Comparison of ENCODE assay signal across 8 cellular contexts in the genomic region with DNA sequence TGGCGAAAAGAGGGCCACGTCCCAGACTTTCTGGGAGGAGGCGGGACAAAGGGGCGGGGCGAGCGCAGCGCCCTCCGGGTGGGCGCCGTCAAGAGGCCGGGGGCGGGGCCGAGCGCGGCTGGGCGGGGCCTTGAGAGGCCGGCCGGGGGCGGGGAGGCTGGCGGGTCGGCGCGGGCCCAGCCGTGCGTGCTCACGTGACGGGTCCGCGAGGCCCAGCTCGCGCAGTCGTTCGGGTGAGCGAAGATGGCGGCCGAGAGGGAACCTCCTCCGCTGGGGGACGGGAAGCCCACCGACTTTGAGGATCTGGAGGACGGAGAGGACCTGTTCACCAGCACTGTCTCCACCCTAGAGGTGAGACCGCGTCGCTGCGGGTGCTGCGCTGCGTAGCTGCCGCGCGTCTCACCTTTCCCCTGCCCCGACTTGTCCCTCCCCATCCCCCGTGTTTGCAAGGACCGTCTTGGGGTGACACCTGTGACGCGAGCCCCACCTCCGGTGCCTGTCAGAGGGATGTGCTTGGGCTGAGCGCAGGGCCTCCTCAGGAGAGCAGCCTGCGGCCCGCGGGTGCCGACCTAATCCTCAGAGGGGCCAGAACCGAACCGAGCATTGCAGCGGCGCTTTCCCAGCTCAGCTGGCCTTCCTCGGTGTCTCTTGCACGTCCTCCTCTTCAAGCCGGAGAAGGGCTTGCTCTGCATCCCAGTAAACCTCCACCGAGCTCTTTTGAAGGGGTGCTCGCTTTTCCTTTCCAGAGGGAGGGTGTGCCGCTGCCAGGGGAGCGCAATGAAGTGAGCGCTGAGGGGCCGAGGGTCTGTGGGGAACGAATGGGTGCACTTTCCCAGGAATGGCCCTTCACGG. TPM values are rescaled to one million over a fixed set of nuclear protein-coding genes. Genes with fewer than 3 reads are reported as not detected.
DNase-seq lines count a peak whose midpoint lies in the region; TF ChIP-seq lines count a peak whose summit lies in the region.

A gene with protein sequence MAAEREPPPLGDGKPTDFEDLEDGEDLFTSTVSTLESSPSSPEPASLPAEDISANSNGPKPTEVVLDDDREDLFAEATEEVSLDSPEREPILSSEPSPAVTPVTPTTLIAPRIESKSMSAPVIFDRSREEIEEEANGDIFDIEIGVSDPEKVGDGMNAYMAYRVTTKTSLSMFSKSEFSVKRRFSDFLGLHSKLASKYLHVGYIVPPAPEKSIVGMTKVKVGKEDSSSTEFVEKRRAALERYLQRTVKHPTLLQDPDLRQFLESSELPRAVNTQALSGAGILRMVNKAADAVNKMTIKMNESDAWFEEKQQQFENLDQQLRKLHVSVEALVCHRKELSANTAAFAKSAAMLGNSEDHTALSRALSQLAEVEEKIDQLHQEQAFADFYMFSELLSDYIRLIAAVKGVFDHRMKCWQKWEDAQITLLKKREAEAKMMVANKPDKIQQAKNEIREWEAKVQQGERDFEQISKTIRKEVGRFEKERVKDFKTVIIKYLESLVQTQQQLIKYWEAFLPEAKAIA (plus strand): TSS at position 220 of the 852 bp plus-strand sequence. CDS start 24 bp downstream, at position 244.

- peak; percentile 76 for TF ChIP-seq POLR2A in NB4 (IDR thresholded peaks at IDR 0.05; ENCODE audit: extremely low read depth, insufficient read length)
- peak; percentile 78 for TF ChIP-seq POLR2A in transverse colon (IDR thresholded peaks at IDR 0.05)

- H3K4me1 ChIP-seq in adipocyte (ENCODE audit: control insufficient read depth, insufficient read depth, low read length), result peaks cover 17% of the 10 kb centered on the region
- peaks cover 6 to 39% (median 16%) of the 10 kb centered on the region in 4 donors for H3K4me1 ChIP-seq in transverse colon

- WGBS in transverse colon (ENCODE audit: low coverage in 1 of 2), 2 donors, result 0 to 1% methylated on average over 6 to 59 of the region's 75 CpGs

- TF ChIP-seq CTCF in GM12865 (IDR thresholded peaks at IDR 0.05; ENCODE audit: insufficient read depth, low read depth, low read length, missing control alignments), result peak; percentile 33
- peak; percentile 53 for TF ChIP-seq CTCF in HFFc6 (IDR thresholded peaks at IDR 0.05)
- no peak for TF ChIP-seq CTCF in NB4 (IDR thresholded peaks at IDR 0.05; ENCODE audit: low read depth, low read length)
- TF ChIP-seq CTCF in transverse colon (IDR thresholded peaks at IDR 0.05), result peak in 4 of 5 experiments; percentile 12 to 46 (median 26)

- H3K9me3 ChIP-seq in adipocyte (ENCODE audit: control insufficient read depth, low read length) (no peaks in the 10 kb centered on the region), transverse colon (no peaks in the 10 kb centered on the region)

- H3K4me3 Mint-ChIP-seq in HFFc6, result peak within 1 kb of the TSS; percentile 94

- H3K9me3 Mint-ChIP-seq in HFFc6, result no peaks in the 10 kb centered on the region

- no peaks in the 10 kb centered on the region; the same call in 1 of the 2 replicates for H3K27me3 Mint-ChIP-seq in HFFc6 (ENCODE audit: insufficient read depth)

- in situ Hi-C loops in transverse colon (cut with MboI; ENCODE audit: low pct_ligation_motif_present in 1 of 4, low pct_unique_long_range_greater_than_20kb in 1 of 4, low sequenced_read_pairs in 3 of 4), result no loop called here

- no peaks in the 10 kb centered on the region for H3K36me3 Mint-ChIP-seq in HFFc6 (ENCODE audit: low read depth)

- DNase-seq in GM12865 (ENCODE audit: low read depth) (peak; percentile 94), HFFc6 (peak; percentile 71), NB4 (ENCODE audit: low read depth) (peak; percentile 88), T follicular helper cell (ENCODE audit: low read depth) (peak; percentile 83), adipocyte (ENCODE audit: low read depth) (peak; percentile 97), cardiac septum (ENCODE audit: low spot score) (peak; percentile 95), pons (ENCODE audit: low spot score) (peak; percentile 86), transverse colon (peak; percentile 96)

- H3K27ac Mint-ChIP-seq in HFFc6, result peak within 1 kb of the TSS; percentile 79

- TF ChIP-seq EP300 in transverse colon (IDR thresholded peaks at IDR 0.05; ENCODE audit: low read depth), result no peak

- H3K4me3 ChIP-seq in GM12865 (ENCODE audit: low read depth, low read length) (peak within 1 kb of the TSS; percentile 94), NB4 (ENCODE audit: low read depth, low read length) (peak within 1 kb of the TSS; percentile 87), adipocyte (ENCODE audit: low read length) (peak within 1 kb of the TSS; percentile 97), transverse colon (peak within 1 kb of the TSS; percentile 58 to 91 (median 86))

- intact Hi-C loops in cardiac septum (cut with DNase I), result loop anchor here (2.0 kb wide), 1 partner anchor 70 kb away; the partner anchor contains the start of gene SNX24
- intact Hi-C loops in transverse colon (cut with DNase I; ENCODE audit: low total_unique reads), result no loop called here

- H3K36me3 ChIP-seq in adipocyte (ENCODE audit: control insufficient read depth, insufficient read depth, low read length, severe bottlenecking) (no peaks in the 10 kb centered on the region), transverse colon (no peaks in the 10 kb centered on the region)

- peak within 1 kb of the TSS; percentile 94 for H3K9ac ChIP-seq in adipocyte (ENCODE audit: low read length)

- peak within 1 kb of the TSS; percentile 83 to 91 (median 88) for H3K27ac ChIP-seq in transverse colon

- peaks cover 42% of the 10 kb centered on the region for H3K4me1 Mint-ChIP-seq in HFFc6 (ENCODE audit: low read depth)

- H3K27me3 ChIP-seq in adipocyte (replicated peaks; ENCODE audit: control insufficient read depth, insufficient read depth, low read length) (no peaks in the 10 kb centered on the region), transverse colon (no peaks in the 10 kb centered on the region)

RNA-seq across cellular contexts. Expression of the gene that starts here (rescaled TPM):
- 10 to 100 TPM; 39.0 to 48.4 (median 45.9) TPM for total RNA-seq in HFFc6 (2021; fragmentation: NEBNext Ultra II Directional; extraction: Animal tissue kit (Norgen Biotek cat#: 25700))
- total RNA-seq in cardiac septum (28.8 TPM), transverse colon (100 to 1,000 TPM in 1 of 4 donors, 10 to 100 TPM in 3; 27.3 to 337 (median 69.6) TPM)

Comparison
In these comparisons a context has a peak if more than half of its experiments do, and no peak if none do; other contexts are left out.
1. Peak in every context shown above with its lines: DNase-seq, H3K4me3 ChIP-seq and H3K27ac ChIP-seq.